9 cellular contexts compared by ENCODE assay signal in genomic region chr19:33293255-33294057, GRCh38. TPM values are rescaled to one million over a fixed set of nuclear protein-coding genes. Genes with fewer than 3 reads are reported as not detected.
A peak's percentile ranks its signal among the peaks of the same experiment; 100 is the strongest.
DNase-seq lines count a peak whose midpoint lies in the region; ATAC-seq and TF ChIP-seq lines count a peak whose summit lies in the region.
"Had no signal": no experiment of that assay in that cellular context is flagged by ENCODE, and none has a peak within 500 bp of the region (broad histone marks: within the 10 kb centered on the region; RNA-seq: fewer than 3 reads in every experiment).

No MANE protein-coding gene starts in this region.

- H3K27me3 ChIP-seq in RWPE2 (ENCODE audit: insufficient read depth, poor library complexity, severe bottlenecking) (no peaks in the 10 kb centered on the region), hepatocyte (no peaks in the 10 kb centered on the region), upper lobe of left lung (no peaks in the 10 kb centered on the region), MM.1S (replicated peaks; ENCODE audit: insufficient read depth, low read length) (peaks cover 85% of the 10 kb centered on the region), stomach (no peaks in the 10 kb centered on the region)

- TF ChIP-seq CTCF in RWPE2 (IDR thresholded peaks at IDR 0.05; ENCODE audit: poor library complexity, severe bottlenecking) (peak; percentile 9), hepatocyte (IDR thresholded peaks at IDR 0.05; ENCODE audit: poor library complexity) (no peak), upper lobe of left lung (IDR thresholded peaks at IDR 0.05) (no peak), MM.1S (IDR thresholded peaks at IDR 0.05; ENCODE audit: low read length) (no peak), stomach (IDR thresholded peaks at IDR 0.05) (no peak)

- no peaks in the 10 kb centered on the region for H3F3A ChIP-seq in MM.1S (ENCODE audit: insufficient read depth, low read length)

- peaks cover 2% of the 10 kb centered on the region for H3K36me3 Mint-ChIP-seq in activated naive CD4-positive, alpha-beta T cell treated with anti-CD3 and anti-CD28 coated beads for 36 hours (ENCODE audit: low read depth)

- peaks cover 8% of the 10 kb centered on the region for H3K9me3 ChIP-seq in RWPE2 (ENCODE audit: severe bottlenecking)
- H3K9me3 ChIP-seq in hepatocyte (ENCODE audit: low read depth), result no peaks in the 10 kb centered on the region
- H3K9me3 ChIP-seq in upper lobe of left lung, result peaks cover 0 to 3% (median under 1%) of the 10 kb centered on the region in 4 donors
- H3K9me3 ChIP-seq in MM.1S (replicated peaks; ENCODE audit: insufficient read depth, low read length), result no peaks in the 10 kb centered on the region
- peaks cover 0 to 13% (median 2%) of the 10 kb centered on the region in 4 donors for H3K9me3 ChIP-seq in stomach

- H2AFZ ChIP-seq in hepatocyte (peak overlapping the region; percentile 9), MM.1S (ENCODE audit: low read length) (no peak overlapping the region)

- no peaks in the 10 kb centered on the region for H3K4me1 Mint-ChIP-seq in activated naive CD4-positive, alpha-beta T cell treated with anti-CD3 and anti-CD28 coated beads for 36 hours (ENCODE audit: low read depth)
- H3K4me1 Mint-ChIP-seq: memory B cell had no signal

- WGBS in hepatocyte (ENCODE audit: low lambda C conversion rate, missing lambda C conversion rate), result 38% methylated on average over 20 of the region's 22 CpGs
- WGBS in upper lobe of left lung, 2 donors, result 20 to 23% methylated on average over 18 to 22 of the region's 22 CpGs
- 39 to 66% (median 49%) methylated on average over 19 to 22 of the region's 22 CpGs for WGBS in stomach, 5 donors

- no peaks in the 10 kb centered on the region for H3K36me3 ChIP-seq in RWPE2 (ENCODE audit: low read depth)
- H3K36me3 ChIP-seq in hepatocyte (replicated peaks; ENCODE audit: insufficient read depth, low read depth), result no peaks in the 10 kb centered on the region
- H3K36me3 ChIP-seq in upper lobe of left lung, result no peaks in the 10 kb centered on the region
- no peaks in the 10 kb centered on the region for H3K36me3 ChIP-seq in MM.1S (replicated peaks; ENCODE audit: insufficient read depth, low read length)
- H3K36me3 ChIP-seq in stomach, result no peaks in the 10 kb centered on the region

- peaks cover 4% of the 10 kb centered on the region for H3K27me3 Mint-ChIP-seq in activated naive CD4-positive, alpha-beta T cell treated with anti-CD3 and anti-CD28 coated beads for 36 hours (ENCODE audit: low read depth)

- H3K9me3 Mint-ChIP-seq in activated naive CD4-positive, alpha-beta T cell treated with anti-CD3 and anti-CD28 coated beads for 36 hours, result peaks cover 8% of the 10 kb centered on the region

- H3K79me2 ChIP-seq in hepatocyte (no peaks in the 10 kb centered on the region), MM.1S (ENCODE audit: low read length) (no peaks in the 10 kb centered on the region)

- H3K27ac ChIP-seq in RWPE2 (ENCODE audit: poor library complexity, severe bottlenecking) (peak overlapping the region; percentile 66), hepatocyte (peak overlapping the region; percentile 93), upper lobe of left lung (peak overlapping the region; percentile 84 to 88 (median 86)), MM.1S (ENCODE audit: low read length) (no peak overlapping the region), stomach (peak overlapping the region in 2 of 5 donors; percentile 67 to 80)

- H3K9me2 ChIP-seq in hepatocyte (replicated peaks; ENCODE audit: insufficient read depth) (no peaks in the 10 kb centered on the region), MM.1S (replicated peaks; ENCODE audit: insufficient read depth, low read length) (no peaks in the 10 kb centered on the region)

- CTCF ChIA-PET in activated naive CD4-positive, alpha-beta T cell treated with anti-CD3 and anti-CD28 coated beads for 36 hours (lab: Charles Lee), result no interaction called here

- peak in 1 of 4 donors; percentile 40 for TF ChIP-seq POLR2A in upper lobe of left lung (IDR thresholded peaks at IDR 0.05)
- TF ChIP-seq POLR2A in stomach (IDR thresholded peaks at IDR 0.05), result no peak

- peak; percentile 61 to 92 (median 75) for DNase-seq in NCI-H1417 (lab: John Stamatoyannopoulos, UW)
- DNase-seq in NCI-H1417 treated with DMSO at 0.1 percent for 48 hours (lab: John Stamatoyannopoulos, UW), result no peak
- DNase-seq in RWPE2 (ENCODE audit: low spot score), result peak; percentile 51
- DNase-seq in hepatocyte (ENCODE audit: low spot score), result peak; percentile 80
- DNase-seq in upper lobe of left lung, result peak in 1 of 2 donors; percentile 74
- no peak for DNase-seq in MM.1S
- no peak for DNase-seq in activated naive CD4-positive, alpha-beta T cell treated with anti-CD3 and anti-CD28 coated beads for 36 hours
- DNase-seq in stomach, result no peak

- no peak overlapping the region for H3K27ac Mint-ChIP-seq in activated naive CD4-positive, alpha-beta T cell treated with anti-CD3 and anti-CD28 coated beads for 36 hours
- H3K27ac Mint-ChIP-seq: memory B cell had no signal

- peak overlapping the region; percentile 26 for H3K4me2 ChIP-seq in hepatocyte
- H3K4me2 ChIP-seq in MM.1S (ENCODE audit: low read depth, low read length), result no peak overlapping the region

- intact Hi-C loops in activated naive CD4-positive, alpha-beta T cell treated with anti-CD3 and anti-CD28 coated beads for 36 hours (cut with micrococcal nuclease), result no loop called here
- intact Hi-C loops in stomach (cut with DNase I; ENCODE audit: low total_unique reads), result no loop called here

- H3K4me3 ChIP-seq in RWPE2 (ENCODE audit: severe bottlenecking) (no peak overlapping the region), hepatocyte (no peak overlapping the region), upper lobe of left lung (peak overlapping the region in 1 of 4 donors; percentile 1), MM.1S (ENCODE audit: low read length) (no peak overlapping the region), stomach (no peak overlapping the region)

- TF ChIP-seq EP300 in upper lobe of left lung (IDR thresholded peaks at IDR 0.05) (no peak), stomach (IDR thresholded peaks at IDR 0.05) (no peak)

- H3K4me3 Mint-ChIP-seq in activated naive CD4-positive, alpha-beta T cell treated with anti-CD3 and anti-CD28 coated beads for 36 hours, result no peak overlapping the region
- H3K4me3 Mint-ChIP-seq: memory B cell had no signal

- no peak overlapping the region for H3K9ac ChIP-seq in MM.1S (ENCODE audit: low read length)

- ATAC-seq in RWPE2 (ENCODE audit: low read depth) (peak; percentile 79), upper lobe of left lung (ENCODE audit: low FRiP score in 2 of 2) (peak; percentile 54 to 76)

- H3K4me1 ChIP-seq in RWPE2 (ENCODE audit: insufficient read depth, poor library complexity, severe bottlenecking) (peaks cover 41% of the 10 kb centered on the region), hepatocyte (ENCODE audit: insufficient read depth) (peaks cover 65% of the 10 kb centered on the region), upper lobe of left lung (peaks cover 23 to 55% (median 44%) of the 10 kb centered on the region in 4 donors), MM.1S (ENCODE audit: low read length) (no peaks in the 10 kb centered on the region), stomach (peaks cover 8 to 54% (median 23%) of the 10 kb centered on the region in 4 donors)

- no peaks in the 10 kb centered on the region for H4K20me1 ChIP-seq in hepatocyte (ENCODE audit: insufficient read depth, poor library complexity, severe bottlenecking)
- no peaks in the 10 kb centered on the region for H4K20me1 ChIP-seq in MM.1S (ENCODE audit: insufficient read depth, low read length)

RNA-seq across cellular contexts. Expression of gene CEBPA, which starts 8.9 kb away (rescaled TPM):
- total RNA-seq in hepatocyte (151 and 160 TPM in 2 replicates), upper lobe of left lung (100 to 1,000 TPM in 3 of 6 donors, 10 to 100 TPM in 3; 53.5 to 183 (median 109) TPM), stomach (100 to 1,000 TPM in 1 of 5 donors, 10 to 100 TPM in 3, 1 to 10 TPM in 1; 9.9 to 167 (median 18.7) TPM)
- polyA plus RNA-seq in hepatocyte (65.1 and 103 TPM in 2 replicates), stomach (10 to 100 TPM; 14.6 to 22.6 (median 19.1) TPM)
- total RNA-seq in activated naive CD4-positive, alpha-beta T cell treated with anti-CD3 and anti-CD28 coated beads for 36 hours, result under 1 TPM; 0.10 TPM

Comparison
In these comparisons a context has a peak if more than half of its experiments do, and no peak if none do; other contexts are left out.
1. DNase-seq: peak in NCI-H1417 (3 of 3), RWPE2 (single experiment) and hepatocyte (single experiment); none in NCI-H1417 treated with DMSO at 0.1 percent for 48 hours (single experiment), MM.1S (single experiment), activated naive CD4-positive, alpha-beta T cell treated with anti-CD3 and anti-CD28 coated beads for 36 hours (single experiment) and stomach (single experiment).
2. RNA of gene CEBPA, which starts 8.9 kb away (total RNA-seq): 151 to 160 TPM in hepatocyte, 53.5 to 183 TPM in upper lobe of left lung and 9.9 to 167 TPM in stomach; 0.10 TPM in activated naive CD4-positive, alpha-beta T cell treated with anti-CD3 and anti-CD28 coated beads for 36 hours; every median in the first group is over 4 times any median in the second.